ENCODE assay signal across 16 cellular contexts in genomic region chr19:35006999-35007365, GRCh38. TPM values are rescaled to one million over a fixed set of nuclear protein-coding genes. Genes with fewer than 3 reads are reported as not detected.
DNase-seq lines count a peak whose midpoint lies in the region; ATAC-seq and TF ChIP-seq lines count a peak whose summit lies in the region.
"Had no signal": no experiment of that assay in that cellular context is flagged by ENCODE, and none has a peak within 500 bp of the region (broad histone marks: within the 10 kb centered on the region; RNA-seq: fewer than 3 reads in every experiment).

No MANE protein-coding gene starts in this region.

- H2AFZ ChIP-seq in hepatocyte: no peak overlapping the region

- no peaks in the 10 kb centered on the region for H3K27me3 ChIP-seq in hepatocyte

- peak overlapping the region; percentile 58 for H3K4me2 ChIP-seq in hepatocyte

- H3K27ac ChIP-seq in hepatocyte: peak overlapping the region; percentile 91

- peaks cover 49% of the 10 kb centered on the region for H3K4me1 Mint-ChIP-seq in activated CD8-positive, alpha-beta memory T cell treated with anti-CD3 and anti-CD28 coated beads, Interleukin-2, amount 10 ng/mL, durations not matched to agents 7 days and 5 days
- H3K4me1 Mint-ChIP-seq in T-cell: peaks cover 68 to 74% (median 73%) of the 10 kb centered on the region in 3 donors
- H3K4me1 Mint-ChIP-seq in stimulated activated effector memory CD8-positive, alpha-beta T cell treated with anti-CD3 and anti-CD28 coated beads, Interleukin-12 subunit alpha, Interleukin-12 subunit beta, amount 100 ng/mL, for 72 hours: peaks cover 74% of the 10 kb centered on the region

- no peak for ATAC-seq in activated CD8-positive, alpha-beta memory T cell treated with anti-CD3 and anti-CD28 coated beads, Interleukin-2, amount 10 ng/mL, durations not matched to agents 7 days and 5 days
- ATAC-seq in T-cell (replicated peaks in 1 of 4) (no peak), HG03139 (IDR thresholded peaks at IDR 0.05; ENCODE audit: unreplicated experiment) (no peak)
- no peak for ATAC-seq in stimulated activated effector memory CD8-positive, alpha-beta T cell treated with anti-CD3 and anti-CD28 coated beads, Interleukin-12 subunit alpha, Interleukin-12 subunit beta, amount 100 ng/mL, for 72 hours
- ATAC-seq: activated T-cell treated with anti-CD3 and anti-CD28 coated beads, Interleukin-2, amount 50 U/mL, for 4 hours had no signal

- peaks cover 28% of the 10 kb centered on the region for H4K20me1 ChIP-seq in hepatocyte (ENCODE audit: insufficient read depth, poor library complexity, severe bottlenecking)

- H3K36me3 ChIP-seq in hepatocyte (replicated peaks; ENCODE audit: insufficient read depth, low read depth): no peaks in the 10 kb centered on the region

- no peak for TF ChIP-seq CTCF in hepatocyte (IDR thresholded peaks at IDR 0.05; ENCODE audit: poor library complexity)

- CTCF ChIA-PET in activated CD8-positive, alpha-beta memory T cell treated with anti-CD3 and anti-CD28 coated beads, Interleukin-2, amount 10 ng/mL, durations not matched to agents 7 days and 5 days (lab: Charles Lee): interaction anchor here (1.5 to 2.6 kb wide), 2 partner anchors 10 to 35 kb away, joined by 3 to 12 read pairs; no protein-coding TSS in a partner anchor
- CTCF ChIA-PET in T-cell (lab: Charles Lee): no interaction called here

- peaks cover 42% of the 10 kb centered on the region for H3K4me1 ChIP-seq in hepatocyte (ENCODE audit: insufficient read depth)

- DNase-seq in activated CD8-positive, alpha-beta memory T cell treated with anti-CD3 and anti-CD28 coated beads, Interleukin-2, amount 10 ng/mL, durations not matched to agents 7 days and 5 days: no peak
- no peak for DNase-seq in activated CD8-positive, alpha-beta memory T cell treated with anti-CD3 and anti-CD28 coated beads for 24 hours
- DNase-seq in T-cell (no peak), hepatocyte (ENCODE audit: low spot score) (no peak), NCI-H226 (no peak), Kasumi-1 (lab: John Stamatoyannopoulos, UW) (no peak)
- DNase-seq in stimulated activated effector memory CD8-positive, alpha-beta T cell treated with anti-CD3 and anti-CD28 coated beads, Interleukin-12 subunit alpha, Interleukin-12 subunit beta, amount 100 ng/mL, for 72 hours (ENCODE audit: low spot score in 2 of 2): no peak
- DNase-seq: activated CD4-positive, CD25-positive, alpha-beta regulatory T cell; activated T-cell treated with anti-CD3 and anti-CD28 coated beads, Interleukin-2, amount 50 U/mL, for 4 hours; NCI-H1694; retina; stimulated activated CD4-positive, alpha-beta T cell treated with anti-CD3 and anti-CD28 coated beads, Interleukin-4, amount 100 ng/mL, for 1 hour had no signal

- WGBS in hepatocyte (ENCODE audit: low lambda C conversion rate, missing lambda C conversion rate): 94% methylated on average over 5 of the region's 5 CpGs

- POLR2A ChIA-PET in T-cell (lab: Charles Lee): no interaction called here

- H3K79me2 ChIP-seq in hepatocyte: peaks cover 62% of the 10 kb centered on the region

- H3K4me3 Mint-ChIP-seq in activated CD8-positive, alpha-beta memory T cell treated with anti-CD3 and anti-CD28 coated beads, Interleukin-2, amount 10 ng/mL, durations not matched to agents 7 days and 5 days: no peak overlapping the region
- H3K4me3 Mint-ChIP-seq in T-cell: peak overlapping the region in 1 of 3 donors; percentile 4
- no peak overlapping the region for H3K4me3 Mint-ChIP-seq in stimulated activated effector memory CD8-positive, alpha-beta T cell treated with anti-CD3 and anti-CD28 coated beads, Interleukin-12 subunit alpha, Interleukin-12 subunit beta, amount 100 ng/mL, for 72 hours
- H3K4me3 Mint-ChIP-seq: activated T-cell treated with anti-CD3 and anti-CD28 coated beads, Interleukin-2, amount 50 U/mL, for 4 hours; brain had no signal

- no peaks in the 10 kb centered on the region for H3K27me3 Mint-ChIP-seq in activated CD8-positive, alpha-beta memory T cell treated with anti-CD3 and anti-CD28 coated beads, Interleukin-2, amount 10 ng/mL, durations not matched to agents 7 days and 5 days
- no peaks in the 10 kb centered on the region for H3K27me3 Mint-ChIP-seq in T-cell
- H3K27me3 Mint-ChIP-seq: brain had no signal

- H3K36me3 Mint-ChIP-seq in activated CD8-positive, alpha-beta memory T cell treated with anti-CD3 and anti-CD28 coated beads, Interleukin-2, amount 10 ng/mL, durations not matched to agents 7 days and 5 days: peaks cover 36% of the 10 kb centered on the region
- H3K36me3 Mint-ChIP-seq in T-cell: peaks cover 32% of the 10 kb centered on the region
- peaks cover 92% of the 10 kb centered on the region for H3K36me3 Mint-ChIP-seq in stimulated activated effector memory CD8-positive, alpha-beta T cell treated with anti-CD3 and anti-CD28 coated beads, Interleukin-12 subunit alpha, Interleukin-12 subunit beta, amount 100 ng/mL, for 72 hours

- H3K4me3 ChIP-seq in hepatocyte: no peak overlapping the region

- H3K9me3 Mint-ChIP-seq in activated CD8-positive, alpha-beta memory T cell treated with anti-CD3 and anti-CD28 coated beads, Interleukin-2, amount 10 ng/mL, durations not matched to agents 7 days and 5 days (ENCODE audit: low read depth): no peaks in the 10 kb centered on the region
- H3K9me3 Mint-ChIP-seq in T-cell: no peaks in the 10 kb centered on the region
- no peaks in the 10 kb centered on the region for H3K9me3 Mint-ChIP-seq in stimulated activated effector memory CD8-positive, alpha-beta T cell treated with anti-CD3 and anti-CD28 coated beads, Interleukin-12 subunit alpha, Interleukin-12 subunit beta, amount 100 ng/mL, for 72 hours
- H3K9me3 Mint-ChIP-seq: activated T-cell treated with anti-CD3 and anti-CD28 coated beads, Interleukin-2, amount 50 U/mL, for 4 hours; brain had no signal

- H3K27ac Mint-ChIP-seq in activated CD8-positive, alpha-beta memory T cell treated with anti-CD3 and anti-CD28 coated beads, Interleukin-2, amount 10 ng/mL, durations not matched to agents 7 days and 5 days: peak overlapping the region; percentile 20
- peak overlapping the region; percentile 56 to 77 for H3K27ac Mint-ChIP-seq in T-cell
- H3K27ac Mint-ChIP-seq in stimulated activated effector memory CD8-positive, alpha-beta T cell treated with anti-CD3 and anti-CD28 coated beads, Interleukin-12 subunit alpha, Interleukin-12 subunit beta, amount 100 ng/mL, for 72 hours: peak overlapping the region; percentile 88

- H3K9me2 ChIP-seq in hepatocyte (replicated peaks; ENCODE audit: insufficient read depth): no peaks in the 10 kb centered on the region

- no peaks in the 10 kb centered on the region for H3K9me3 ChIP-seq in hepatocyte (ENCODE audit: low read depth)

RNA-seq across cellular contexts. Expression of gene GRAMD1A, which starts 6.9 kb away (rescaled TPM):
- total RNA-seq in activated CD8-positive, alpha-beta memory T cell treated with anti-CD3 and anti-CD28 coated beads, Interleukin-2, amount 10 ng/mL, durations not matched to agents 7 days and 5 days: 100 to 1,000 TPM; 109 to 127 TPM
- total RNA-seq in T-cell (100 to 1,000 TPM; 189 to 318 (median 227) TPM), hepatocyte (34.8 and 35.4 TPM in 2 replicates)
- 80.2 and 92.4 TPM in 2 replicates for polyA plus RNA-seq in hepatocyte

RNA-seq across cellular contexts. Expression of gene SCN1B, which starts 23.3 kb away (rescaled TPM):
- under 1 TPM; 0.26 to 0.37 TPM for total RNA-seq in activated CD8-positive, alpha-beta memory T cell treated with anti-CD3 and anti-CD28 coated beads, Interleukin-2, amount 10 ng/mL, durations not matched to agents 7 days and 5 days
- total RNA-seq in T-cell (1 to 10 TPM; 1.1 to 4.3 (median 3.7) TPM), hepatocyte (0.20 and 0.60 TPM in 2 replicates)
- 2.5 and 3.1 TPM in 2 replicates for polyA plus RNA-seq in hepatocyte

RNA-seq across cellular contexts. Expression of gene HPN, which starts 34.5 kb away (rescaled TPM):
- total RNA-seq in activated CD8-positive, alpha-beta memory T cell treated with anti-CD3 and anti-CD28 coated beads, Interleukin-2, amount 10 ng/mL, durations not matched to agents 7 days and 5 days: not detected
- under 1 TPM in 3 of 5 donors, not detected in 2; 0.41 to 0.51 (median 0.46) TPM for total RNA-seq in T-cell
- total RNA-seq in hepatocyte: 150 and 162 TPM in 2 replicates
- polyA plus RNA-seq in hepatocyte: 206 and 241 TPM in 2 replicates
- total RNA-seq: A673 had no signal
- polyA plus RNA-seq: keratinocyte had no signal

RNA-seq across cellular contexts. Expression of gene ZNF792, which starts 43.0 kb away (rescaled TPM):
- total RNA-seq in activated CD8-positive, alpha-beta memory T cell treated with anti-CD3 and anti-CD28 coated beads, Interleukin-2, amount 10 ng/mL, durations not matched to agents 7 days and 5 days: 10 to 100 TPM; 13.5 to 15.3 TPM
- total RNA-seq in T-cell (10 to 100 TPM; 14.1 to 29.0 (median 26.8) TPM), hepatocyte (9.5 and 10.6 TPM in 2 replicates)
- polyA plus RNA-seq in hepatocyte: 3.5 and 3.6 TPM in 2 replicates

Comparison
In these comparisons a context has a peak if more than half of its experiments do, and no peak if none do; other contexts are left out.
1. H3K27ac Mint-ChIP-seq: peak in every context shown above with its lines; median percentile 88 in stimulated activated effector memory CD8-positive, alpha-beta T cell treated with anti-CD3 and anti-CD28 coated beads, Interleukin-12 subunit alpha, Interleukin-12 subunit beta, amount 100 ng/mL, for 72 hours; 66 in T-cell; 20 in activated CD8-positive, alpha-beta memory T cell treated with anti-CD3 and anti-CD28 coated beads, Interleukin-2, amount 10 ng/mL, durations not matched to agents 7 days and 5 days.
2. RNA of gene HPN, which starts 34.5 kb away (total RNA-seq): 150 to 162 TPM in hepatocyte; 0.41 to 0.51 TPM in T-cell and not detected in activated CD8-positive, alpha-beta memory T cell treated with anti-CD3 and anti-CD28 coated beads, Interleukin-2, amount 10 ng/mL, durations not matched to agents 7 days and 5 days; every median in the first group is over 100 times any median in the second.